Comparison of ENCODE assay signal across 25 cellular contexts in the genomic region with DNA sequence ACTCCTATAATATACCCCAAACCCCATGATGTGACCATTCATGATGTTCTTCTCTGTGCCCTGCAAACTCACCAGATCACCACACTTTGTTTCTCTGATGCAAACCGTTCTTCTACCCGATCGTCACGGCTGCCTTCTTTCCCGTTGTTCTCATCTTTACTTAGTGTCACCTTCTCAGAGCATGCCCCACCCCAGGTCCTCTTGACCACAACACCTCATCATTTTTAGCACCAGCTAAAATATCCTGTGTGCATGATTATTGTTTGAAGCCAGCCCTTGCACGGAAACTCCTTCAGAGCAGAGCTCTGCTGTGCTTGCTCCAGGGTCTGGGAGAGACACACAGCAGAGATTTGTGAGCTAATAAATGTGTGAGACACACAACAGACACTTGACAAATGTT.
"Had no signal": no experiment of that assay in that cellular context is flagged by ENCODE, and none has a peak within 500 bp of the region (broad histone marks: within the 10 kb centered on the region; RNA-seq: fewer than 3 reads in every experiment).

No MANE protein-coding gene starts in this region.

- FAIRE-seq: pancreas had no signal

- H3K4me2 ChIP-seq: smooth muscle cell had no signal

- H3K4me3 ChIP-seq: pancreas, psoas muscle, skin epidermis, smooth muscle cell, suprapubic skin, testis, tibial artery, transverse colon, upper lobe of right lung, uterus had no signal

- H3K9me3 ChIP-seq: neutrophil, pancreas, suprapubic skin, testis, transverse colon, upper lobe of right lung, uterus had no signal

- H3K4me1 ChIP-seq: pancreas, psoas muscle, suprapubic skin, testis, tibial artery, transverse colon, upper lobe of right lung, uterus had no signal

- ATAC-seq: naive thymus-derived CD8-positive, alpha-beta T cell; pancreas; psoas muscle; right cardiac atrium; stimulated activated memory B cell treated with anti-CD40 and anti-IgM and Interleukin-4, amounts not matched to agents 10 μg/mL and 1 μg/mL and 100 μg/mL, for 72 hours; stimulated activated naive CD8-positive, alpha-beta T cell treated with anti-CD3 and anti-CD28 coated beads, Interleukin-15, amount 100 ng/mL, for 72 hours; stimulated activated naive CD8-positive, alpha-beta T cell treated with anti-CD3 and anti-CD28 coated beads, Interleukin-15, Interleukin-2, amounts not matched to agents 100 U/mL and 50 U/mL, for 24 hours; upper lobe of right lung had no signal

- H3K27ac ChIP-seq: neutrophil, pancreas, psoas muscle, skin epidermis, suprapubic skin, testis, tibial artery, transverse colon, upper lobe of right lung, uterus had no signal

- H3K36me3 ChIP-seq: neutrophil, pancreas, suprapubic skin, tibial artery, transverse colon, upper lobe of right lung, uterus had no signal

- H3K27me3 ChIP-seq: pancreas, testis, tibial artery, transverse colon, upper lobe of right lung, uterus had no signal

- DNase-seq: naive B cell; naive thymus-derived CD8-positive, alpha-beta T cell; nephron progenitor cell; nucleus accumbens; psoas muscle; right cardiac atrium; stimulated activated CD4-positive, alpha-beta T cell treated with anti-CD3 and anti-CD28 coated beads, Interleukin-15, amount 100 ng/mL, for 24 hours; stimulated activated CD4-positive, alpha-beta T cell treated with anti-CD3 and anti-CD28 coated beads, Interleukin-2, amount 100 ng/mL, for 24 hours; stimulated activated CD4-positive, alpha-beta T cell treated with anti-CD3 and anti-CD28 coated beads, Interleukin-2, amount 100 ng/mL, for 48 hours; stimulated activated CD4-positive, alpha-beta T cell treated with anti-CD3 and anti-CD28 coated beads, Interleukin-4, amount 100 ng/mL, for 24 hours; stimulated activated naive CD4-positive, alpha-beta T cell; stimulated activated naive CD8-positive, alpha-beta T cell treated with anti-CD3 and anti-CD28 coated beads, Interleukin-15, amount 100 ng/mL, for 72 hours; stimulated activated naive CD8-positive, alpha-beta T cell treated with anti-CD3 and anti-CD28 coated beads, Interleukin-15, Interleukin-2, amounts not matched to agents 100 U/mL and 50 U/mL, for 24 hours; substantia nigra; testis; tibial artery; transverse colon; upper lobe of right lung; uterus had no signal
